Comparison of ENCODE assay signal across 37 cellular contexts in the genomic region with DNA sequence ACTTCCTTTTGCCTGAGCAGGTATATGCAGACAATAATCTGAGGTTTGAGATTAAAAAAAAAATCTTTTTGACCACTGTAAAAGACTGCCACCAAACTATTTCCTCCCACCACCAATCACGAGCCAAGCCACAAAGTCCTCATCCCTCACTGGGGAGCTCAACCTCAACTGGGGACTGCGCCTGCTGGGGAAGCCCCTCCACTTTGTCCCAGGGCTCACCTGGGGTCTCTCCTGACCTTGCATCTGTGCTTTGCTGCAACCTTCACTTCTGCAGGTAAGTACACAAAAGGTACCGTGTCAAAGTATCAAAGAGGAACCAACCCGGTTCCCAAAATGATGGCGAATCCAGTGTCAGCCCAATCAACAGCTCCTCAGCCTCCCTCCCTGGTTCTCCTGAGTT. TPM values are rescaled to one million over a fixed set of nuclear protein-coding genes. Genes with fewer than 3 reads are reported as not detected.
"Had no signal": no experiment of that assay in that cellular context is flagged by ENCODE, and none has a peak within 500 bp of the region (broad histone marks: within the 10 kb centered on the region; RNA-seq: fewer than 3 reads in every experiment).

No MANE protein-coding gene starts in this region.

- H3K4me1 Mint-ChIP-seq: activated B cell treated with CpG ODN at 0.5 μM for 24 hours; activated T-helper 17 cell treated with anti-CD3 and anti-CD28 coated beads, Interleukin-2, amount 50 U/mL, for 72 hours had no signal

- H3K27ac ChIP-seq: brain microvascular endothelial cell, colonic mucosa, epithelial cell of prostate, esophagus squamous epithelium, gastroesophageal sphincter, WERI-Rb-1 had no signal

- H3K27me3 ChIP-seq: brain microvascular endothelial cell, colonic mucosa had no signal

- H3K4me3 Mint-ChIP-seq: activated B cell treated with CpG ODN at 0.5 μM for 24 hours; activated CD8-positive, alpha-beta T cell treated with anti-CD3 and anti-CD28 coated beads for 36 hours; activated naive CD8-positive, alpha-beta T cell; activated T-cell treated with anti-CD3 and anti-CD28 coated beads, Interleukin-2, amount 50 U/mL, for 4 hours; activated T-helper 17 cell treated with anti-CD3 and anti-CD28 coated beads, Interleukin-2, amount 50 U/mL, for 72 hours; T-cell; T-helper 1 cell treated with Interleukin-12 subunit alpha and Interleukin-12 subunit beta and Interleukin-4 antibody, amounts not matched to agents 30 μg/mL and 1 μg/mL, for 36 hours; T-helper 2 cell treated with Interferon-gamma antibody and Interleukin-4, amounts not matched to agents 5 μg/mL and 100 μg/mL, for 36 hours had no signal

- H3K9me3 ChIP-seq: colonic mucosa had no signal

- DNase-seq: activated B cell treated with CpG ODN at 0.5 μM for 24 hours; activated CD4-positive, alpha-beta T cell treated with anti-CD3 and anti-CD28 coated beads for 48 hours; activated CD4-positive, alpha-beta T cell treated with anti-CD3 and anti-CD28 coated beads, Interleukin-2, amount 50 U/mL, for 1 hour; activated CD4-positive, alpha-beta T cell treated with anti-CD3 and anti-CD28 coated beads, Interleukin-2, amount 50 U/mL, for 48 hours; activated CD8-positive, alpha-beta memory T cell treated with anti-CD3 and anti-CD28 coated beads for 24 hours; activated CD8-positive, alpha-beta T cell treated with anti-CD3 and anti-CD28 coated beads for 36 hours; activated gamma-delta T cell; activated naive CD4-positive, alpha-beta T cell treated with anti-CD3 and anti-CD28 coated beads, Interleukin-2, amount 50 U/mL, for 16 hours; activated naive CD4-positive, alpha-beta T cell treated with Interleukin-2 at 50 U/mL for 16 hours; activated T-cell treated with anti-CD3 and anti-CD28 coated beads, Interleukin-2, amount 50 U/mL, for 4 hours; amniotic stem cell; anterior cingulate cortex; brain microvascular endothelial cell; colonic mucosa; effector CD8-positive, alpha-beta T cell; esophagus squamous epithelium; foreskin melanocyte; SW 1271; T-cell; T1000; WERI-Rb-1 had no signal

- H3K36me3 ChIP-seq: brain microvascular endothelial cell, colonic mucosa, esophagus squamous epithelium, gastroesophageal sphincter, WERI-Rb-1 had no signal

- H3K4me1 ChIP-seq: colonic mucosa, esophagus squamous epithelium, gastroesophageal sphincter had no signal

- H3K4me3 ChIP-seq: colonic mucosa, esophagus squamous epithelium, gastroesophageal sphincter had no signal

- H3K27ac Mint-ChIP-seq: activated B cell treated with CpG ODN at 0.5 μM for 24 hours; activated CD8-positive, alpha-beta T cell treated with anti-CD3 and anti-CD28 coated beads for 36 hours; activated naive CD8-positive, alpha-beta T cell; activated T-helper 17 cell treated with anti-CD3 and anti-CD28 coated beads, Interleukin-2, amount 50 U/mL, for 72 hours; T-helper 1 cell treated with Interleukin-12 subunit alpha and Interleukin-12 subunit beta and Interleukin-4 antibody, amounts not matched to agents 30 μg/mL and 1 μg/mL, for 36 hours; T-helper 2 cell treated with Interferon-gamma antibody and Interleukin-4, amounts not matched to agents 5 μg/mL and 100 μg/mL, for 36 hours had no signal

- H3K9me3 Mint-ChIP-seq: activated B cell treated with CpG ODN at 0.5 μM for 24 hours; activated CD8-positive, alpha-beta T cell treated with anti-CD3 and anti-CD28 coated beads for 36 hours; activated T-cell treated with anti-CD3 and anti-CD28 coated beads, Interleukin-2, amount 50 U/mL, for 4 hours; activated T-helper 17 cell treated with anti-CD3 and anti-CD28 coated beads, Interleukin-2, amount 50 U/mL, for 72 hours; T-cell; T-helper 1 cell treated with Interleukin-12 subunit alpha and Interleukin-12 subunit beta and Interleukin-4 antibody, amounts not matched to agents 30 μg/mL and 1 μg/mL, for 36 hours had no signal

- H3K36me3 Mint-ChIP-seq: activated naive CD8-positive, alpha-beta T cell; T-cell had no signal

RNA-seq across cellular contexts. Expression of gene TLE7, which starts 35.5 kb away (rescaled TPM):
- total RNA-seq: activated B cell treated with CpG ODN at 0.5 μM for 24 hours; activated CD8-positive, alpha-beta T cell treated with anti-CD3 and anti-CD28 coated beads for 36 hours; activated T-cell treated with anti-CD3 and anti-CD28 coated beads, Interleukin-2, amount 50 U/mL, for 4 hours; activated T-helper 17 cell treated with anti-CD3 and anti-CD28 coated beads, Interleukin-2, amount 50 U/mL, for 72 hours; astrocyte; bronchial epithelial cell; cardiac septum; colonic mucosa; dermis microvascular lymphatic vessel endothelial cell; endothelial cell of umbilical vein; esophagus squamous epithelium; fibroblast of lung; fibroblast of villous mesenchyme; gastroesophageal sphincter; glomerular endothelial cell; T-cell had no signal
- polyA plus RNA-seq: adipose tissue, endothelial cell of umbilical vein, esophagus, fibroblast of lung had no signal

RNA-seq across cellular contexts. Expression of gene CALB2, which starts 47.8 kb away (rescaled TPM):
- total RNA-seq: activated B cell treated with CpG ODN at 0.5 μM for 24 hours; activated CD8-positive, alpha-beta T cell treated with anti-CD3 and anti-CD28 coated beads for 36 hours; activated T-cell treated with anti-CD3 and anti-CD28 coated beads, Interleukin-2, amount 50 U/mL, for 4 hours; activated T-helper 17 cell treated with anti-CD3 and anti-CD28 coated beads, Interleukin-2, amount 50 U/mL, for 72 hours; dermis microvascular lymphatic vessel endothelial cell; endothelial cell of umbilical vein; glomerular endothelial cell; T-cell had no signal
- polyA plus RNA-seq: endothelial cell of umbilical vein had no signal
